In genomic region chr16:9090101-9090959, GRCh38 we compare ENCODE assay signal across 1 cellular context.
A peak's percentile ranks its signal among the peaks of the same experiment; 100 is the strongest.
TF ChIP-seq lines count a peak whose summit lies in the region.

No MANE protein-coding gene starts in this region.

TF ChIP-seq in K562, 482 proteins besides CTCF, POLR2A, EP300 and RAD21 (continued from another document and continues in another):
- TF ChIP-seq PTTG1 (tag; IDR thresholded peaks at IDR 0.05; ENCODE audit: low read depth) (no peak), FOS (IDR thresholded peaks at IDR 0.05; ENCODE audit: extremely low read depth, insufficient read length) (no peak), HDAC2 (IDR thresholded peaks at IDR 0.05) (no peak), ZNF512 (tag; IDR thresholded peaks at IDR 0.05) (no peak), SMAD1 (IDR thresholded peaks at IDR 0.05; ENCODE audit: low read depth, low read length, partially characterized antibody) (no peak), CTBP1 (IDR thresholded peaks at IDR 0.05; ENCODE audit: borderline replicate concordance) (peak; percentile 53; the same call in 1 of the 2 replicates), ZNF253 (CRISPR knock-in tag; conservative IDR thresholded peaks at IDR 0.05) (no peak), RCOR1 (IDR thresholded peaks at IDR 0.05; ENCODE audit: borderline replicate concordance in 1 of 2, low read depth in 2 of 2, low read length in 2 of 2) (peak in 1 of 2 experiments; percentile 3; a peak in 1 of 4 replicates), SMARCC2 (IDR thresholded peaks at IDR 0.05; ENCODE audit: low read depth) (no peak), PKNOX1 (IDR thresholded peaks at IDR 0.05) (no peak), ZEB2 (IDR thresholded peaks at IDR 0.05) (no peak), TCFL5 (CRISPR knock-in tag; conservative IDR thresholded peaks at IDR 0.05) (no peak), HINFP (tag; conservative IDR thresholded peaks at IDR 0.05; ENCODE audit: low read depth) (no peak), MTA3 (IDR thresholded peaks at IDR 0.05; ENCODE audit: borderline replicate concordance) (0 out of 2 replicates have a peak, but pooled peaks have one; percentile 28), NELFE (IDR thresholded peaks at IDR 0.05; ENCODE audit: insufficient read depth, insufficient read length) (no peak), ZBTB33 (CRISPR knock-in tag; IDR thresholded peaks at IDR 0.05) (peak; percentile 95), E2F1 (CRISPR knock-in tag; IDR thresholded peaks at IDR 0.05) (peak; percentile 77), KLF6 (CRISPR knock-in tag; IDR thresholded peaks at IDR 0.05; ENCODE audit: borderline replicate concordance) (no peak), USF2 (CRISPR knock-in tag; IDR thresholded peaks at IDR 0.05) (peak; percentile 10; the same call in 1 of the 2 replicates), RAD51 (IDR thresholded peaks at IDR 0.05; ENCODE audit: borderline replicate concordance, low read depth) (no peak), ESRRB (CRISPR knock-in tag; IDR thresholded peaks at IDR 0.05; ENCODE audit: borderline replicate concordance) (no peak), GATA2 (CRISPR knock-in tag; IDR thresholded peaks at IDR 0.05) (no peak), KHSRP (IDR thresholded peaks at IDR 0.05) (no peak), MXD1 (CRISPR knock-in tag; IDR thresholded peaks at IDR 0.05; ENCODE audit: borderline replicate concordance, poor library complexity, severe bottlenecking) (no peak), ZNF395 (CRISPR knock-in tag; IDR thresholded peaks at IDR 0.05) (peak; percentile 45; the same call in 1 of the 2 replicates), ZNF174 (CRISPR knock-in tag; IDR thresholded peaks at IDR 0.05) (no peak), E4F1 (CRISPR knock-in tag; IDR thresholded peaks at IDR 0.05; ENCODE audit: borderline replicate concordance) (no peak), ELF2 (CRISPR knock-in tag; IDR thresholded peaks at IDR 0.05) (no peak), STAT6 (CRISPR knock-in tag; IDR thresholded peaks at IDR 0.05) (0 out of 2 replicates have a peak, but pooled peaks have one; percentile 37), SMAD3 (CRISPR knock-in tag; conservative IDR thresholded peaks at IDR 0.05) (no peak), ZNF12 (CRISPR knock-in tag; IDR thresholded peaks at IDR 0.05) (no peak), E2F4 (CRISPR knock-in tag; IDR thresholded peaks at IDR 0.05; ENCODE audit: low read depth) (no peak), RHOXF2B (CRISPR knock-in tag; conservative IDR thresholded peaks at IDR 0.05) (no peak), U2AF1 (optimal IDR thresholded peaks at IDR 0.05; ENCODE audit: low read depth, low read length) (no peak), CXXC5 (CRISPR knock-in tag; IDR thresholded peaks at IDR 0.05) (peak; percentile 41), ZNF766 (CRISPR knock-in tag; conservative IDR thresholded peaks at IDR 0.05) (no peak), TSHZ1 (CRISPR knock-in tag; IDR thresholded peaks at IDR 0.05) (no peak), NR2F6 (CRISPR knock-in tag; IDR thresholded peaks at IDR 0.05) (no peak), SMAD2 (IDR thresholded peaks at IDR 0.05; ENCODE audit: low read depth, low read length) (no peak), MECOM (CRISPR knock-in tag; IDR thresholded peaks at IDR 0.05) (no peak), TCF3 (CRISPR knock-in tag; IDR thresholded peaks at IDR 0.05) (no peak)
